1 cellular context compared by ENCODE assay signal in the genomic region with DNA sequence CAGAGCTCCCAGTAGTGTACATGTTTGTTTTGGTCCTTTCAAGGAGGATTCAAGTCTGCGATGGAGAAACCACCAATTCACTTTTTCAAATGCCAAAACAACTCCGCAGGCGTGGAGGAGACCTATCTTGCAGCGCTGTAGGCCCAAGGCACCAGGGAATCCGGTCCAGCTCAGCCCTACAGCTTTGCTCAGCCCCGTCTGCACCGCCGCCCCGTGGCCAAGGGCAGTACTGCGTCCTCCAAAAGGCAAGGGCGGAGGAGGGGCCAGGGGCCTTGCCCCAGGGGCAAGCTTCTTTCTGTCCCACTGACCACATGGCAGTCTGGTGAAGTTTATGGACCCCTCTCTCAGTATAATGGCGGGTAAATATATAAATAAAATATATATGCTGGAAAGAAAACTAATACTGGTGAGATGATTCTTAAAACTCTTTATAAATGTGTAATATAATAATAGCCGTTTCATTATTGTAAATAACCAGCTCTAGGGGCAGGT.
TF ChIP-seq lines count a peak whose summit lies in the region.

No MANE protein-coding gene starts in this region.

TF ChIP-seq in HEK293, 187 proteins besides CTCF, POLR2A, EP300 and RAD21 (continued from another document):
- TF ChIP-seq HIC1 (tag by site-specific recombination; IDR thresholded peaks at IDR 0.05): no peak
- TF ChIP-seq, protein P1, sequence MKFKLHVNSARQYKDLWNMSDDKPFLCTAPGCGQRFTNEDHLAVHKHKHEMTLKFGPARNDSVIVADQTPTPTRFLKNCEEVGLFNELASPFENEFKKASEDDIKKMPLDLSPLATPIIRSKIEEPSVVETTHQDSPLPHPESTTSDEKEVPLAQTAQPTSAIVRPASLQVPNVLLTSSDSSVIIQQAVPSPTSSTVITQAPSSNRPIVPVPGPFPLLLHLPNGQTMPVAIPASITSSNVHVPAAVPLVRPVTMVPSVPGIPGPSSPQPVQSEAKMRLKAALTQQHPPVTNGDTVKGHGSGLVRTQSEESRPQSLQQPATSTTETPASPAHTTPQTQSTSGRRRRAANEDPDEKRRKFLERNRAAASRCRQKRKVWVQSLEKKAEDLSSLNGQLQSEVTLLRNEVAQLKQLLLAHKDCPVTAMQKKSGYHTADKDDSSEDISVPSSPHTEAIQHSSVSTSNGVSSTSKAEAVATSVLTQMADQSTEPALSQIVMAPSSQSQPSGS (tag by site-specific recombination; IDR thresholded peaks at IDR 0.05; ENCODE audit: low read depth): no peak
- TF ChIP-seq ZSCAN30 (tag by site-specific recombination; IDR thresholded peaks at IDR 0.05): peak; percentile 51; the same call in 1 of the 2 replicates
- TF ChIP-seq ZBTB21 (tag by site-specific recombination; IDR thresholded peaks at IDR 0.05): no peak
- no peak for TF ChIP-seq ZNF341 (tag by site-specific recombination; IDR thresholded peaks at IDR 0.05; ENCODE audit: low read depth)
- TF ChIP-seq ZNF529 (tag by site-specific recombination; IDR thresholded peaks at IDR 0.05; ENCODE audit: insufficient replicate concordance): no peak
- no peak for TF ChIP-seq ZNF747 (tag by site-specific recombination; IDR thresholded peaks at IDR 0.05)
- TF ChIP-seq HOXC10 (CRISPR knock-in tag; IDR thresholded peaks at IDR 0.05): no peak
- TF ChIP-seq ZNF660 (tag by site-specific recombination; IDR thresholded peaks at IDR 0.05): 0 out of 2 replicates have a peak, but pooled peaks have one; percentile 47
- no peak for TF ChIP-seq ZNF791 (tag by site-specific recombination; IDR thresholded peaks at IDR 0.05)
- TF ChIP-seq ZFP3 (tag by site-specific recombination; IDR thresholded peaks at IDR 0.05; ENCODE audit: low read depth): no peak
- TF ChIP-seq ZNF596 (tag by site-specific recombination; IDR thresholded peaks at IDR 0.05): no peak
- TF ChIP-seq KLF8 (tag by site-specific recombination; IDR thresholded peaks at IDR 0.05): peak; percentile 76
TF ChIP-seq in HEK293: peak in this region for 16.
